ENCODE assay signal across 1 cellular context in genomic region chr5:148734518-148734917, GRCh38.
TF ChIP-seq lines count a peak whose summit lies in the region.

No MANE protein-coding gene starts in this region.

TF ChIP-seq in GM23338, 12 proteins besides CTCF, POLR2A, EP300 and RAD21 (continued from another document):
- TF ChIP-seq REST (IDR thresholded peaks at IDR 0.05; ENCODE audit: unreplicated experiment) = no peak
- TF ChIP-seq ZNF462 (CRISPR knock-in tag; IDR thresholded peaks at IDR 0.05) = no peak
- no peak for TF ChIP-seq NANOG (IDR thresholded peaks at IDR 0.05; ENCODE audit: borderline replicate concordance)
- no peak for TF ChIP-seq ZNF331 (CRISPR knock-in tag; IDR thresholded peaks at IDR 0.05; ENCODE audit: low read depth)
- TF ChIP-seq JUNB (IDR thresholded peaks at IDR 0.05; ENCODE audit: unreplicated experiment) = no peak
- no peak for TF ChIP-seq ETS1 (IDR thresholded peaks at IDR 0.05)
- TF ChIP-seq EZH2phosphoT487 (IDR thresholded peaks at IDR 0.05; ENCODE audit: unreplicated experiment) = no peak
- no peak for TF ChIP-seq ZNF114 (CRISPR knock-in tag; IDR thresholded peaks at IDR 0.05)
